Comparison of ENCODE assay signal across 1 cellular context in the genomic region with DNA sequence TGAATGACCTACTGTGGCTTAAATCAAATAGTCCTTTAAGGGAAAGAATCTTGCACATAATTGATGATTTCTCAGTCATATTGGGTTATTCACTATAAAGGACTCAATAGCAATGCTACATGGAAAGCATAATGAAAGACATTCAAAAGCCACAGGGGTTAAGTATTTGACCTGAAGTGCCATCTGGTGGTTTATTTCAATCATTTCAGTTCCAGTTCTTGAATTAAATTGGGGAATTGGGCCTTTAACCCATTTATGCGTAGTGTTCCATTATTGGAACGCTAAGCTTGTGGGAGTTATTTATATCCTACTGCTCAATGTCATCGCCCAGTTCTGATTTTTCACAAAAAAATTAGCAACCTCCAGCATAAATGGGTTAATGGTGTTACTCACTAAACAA.
TF ChIP-seq lines count a peak whose summit lies in the region.

No MANE protein-coding gene starts in this region.

TF ChIP-seq in HCT116, 20 proteins besides CTCF, POLR2A, EP300 and RAD21 (continued from another document):
- TF ChIP-seq REST (IDR thresholded peaks at IDR 0.05; ENCODE audit: low read depth) = no peak
- no peak for TF ChIP-seq ATF3 (IDR thresholded peaks at IDR 0.05)
